ENCODE assay signal across 19 cellular contexts in the genomic region with DNA sequence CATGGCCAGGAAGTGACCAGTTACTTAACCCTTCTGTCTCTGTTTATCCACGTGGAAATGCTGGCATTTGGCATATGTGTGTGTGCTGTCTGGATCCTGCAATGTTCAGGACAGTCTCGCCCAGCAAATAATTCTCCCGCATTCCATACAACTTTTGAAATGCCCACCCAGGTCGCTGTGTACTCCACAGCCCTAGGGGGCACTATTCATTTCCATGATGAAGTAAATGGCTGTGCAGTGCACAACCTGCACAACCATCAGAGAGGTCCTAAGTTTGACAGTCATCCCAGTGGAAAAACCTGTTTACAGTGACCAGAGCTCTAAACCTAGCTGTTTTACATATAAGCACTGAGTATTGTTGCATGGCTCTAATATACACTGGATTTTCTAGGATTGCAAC.
"Had no signal": no experiment of that assay in that cellular context is flagged by ENCODE, and none has a peak within 500 bp of the region (broad histone marks: within the 10 kb centered on the region; RNA-seq: fewer than 3 reads in every experiment).

No MANE protein-coding gene starts in this region.

- H3K27ac ChIP-seq: RWPE1, SJCRH30 had no signal

- H3K36me3 ChIP-seq: SJCRH30 had no signal

- H3K4me3 ChIP-seq: SJCRH30 had no signal

- H3K9me3 ChIP-seq: SJCRH30 had no signal

- ATAC-seq: Panc1, SK-N-SH treated with all-trans-retinoic acid at 6 μM for 48 hours had no signal

- DNase-seq: KBM-7, MV-4-11, NCI-H1048, NCI-H1105, NCI-H1417, NCI-H1436 treated with DMSO at 0.1 percent for 48 hours, NCI-H1694, NCI-H187 treated with DMSO at 0.1 percent for 48 hours, NCI-H2029 treated with DMSO at 0.1 percent for 48 hours, NCI-H2171 treated with DMSO at 0.1 percent for 48 hours, NCI-H345, NCI-H446 treated with DMSO at 0.1 percent for 48 hours, NCI-H510A treated with DMSO at 0.1 percent for 48 hours, NCI-H774, SHP77, SJCRH30 had no signal
